Comparison of ENCODE assay signal across 8 cellular contexts in the genomic region with DNA sequence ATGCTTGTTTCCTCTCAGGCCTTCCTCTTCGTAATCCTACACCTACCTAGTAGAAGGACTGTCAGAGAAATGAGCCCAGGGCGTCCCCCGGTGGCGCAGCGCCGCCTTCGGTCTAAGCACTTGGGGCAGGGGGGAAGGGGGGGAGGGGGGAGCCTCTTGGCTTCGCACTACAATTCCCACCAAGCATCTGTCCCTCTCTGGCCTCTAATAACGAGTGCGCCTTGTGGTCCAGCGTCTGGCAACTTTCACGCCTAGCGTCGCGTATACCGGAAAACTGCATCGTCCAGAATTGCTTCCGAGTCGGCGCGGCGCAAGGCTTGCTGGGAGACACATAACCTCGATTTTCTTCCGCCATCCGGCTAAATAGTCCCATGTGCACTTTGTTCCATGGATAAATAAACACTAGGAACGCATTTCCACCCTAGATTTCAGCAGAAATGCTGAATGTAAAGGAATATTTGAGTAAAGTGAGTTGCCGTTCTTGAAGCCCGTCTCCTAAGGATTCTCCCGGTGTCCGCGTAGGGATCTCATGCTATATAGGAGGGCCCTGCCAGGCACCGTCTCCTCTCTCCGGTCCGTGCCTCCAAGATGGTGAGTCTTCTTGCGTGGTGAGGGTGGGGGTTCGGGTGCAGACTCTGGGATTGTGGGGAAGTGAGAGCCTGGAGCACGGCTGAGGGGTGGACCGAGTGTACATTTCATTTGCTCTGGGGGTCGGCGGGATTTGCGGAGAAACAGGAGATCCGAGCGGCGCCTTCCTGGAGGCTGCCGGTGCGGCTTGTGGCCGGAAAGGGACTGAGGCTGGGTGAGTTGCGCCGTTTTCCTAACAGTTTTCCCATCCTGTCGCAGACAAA. TPM values are rescaled to one million over a fixed set of nuclear protein-coding genes. Genes with fewer than 3 reads are reported as not detected.
DNase-seq lines count a peak whose midpoint lies in the region; ATAC-seq and TF ChIP-seq lines count a peak whose summit lies in the region.

Gene RPS26 (plus strand): TSS at position 340 of the 851 bp plus-strand sequence. CDS start 249 bp downstream, at position 589.

- H3K27ac ChIP-seq in SK-N-MC (peak within 1 kb of the TSS; percentile 99), suprapubic skin (peak within 1 kb of the TSS; percentile 89)

- CTCF ChIA-PET in GM10248 (lab: Yijun Ruan, JAX) = interaction anchor here (1.5 to 3.8 kb wide), 5 partner anchors 13 to 303 kb away, joined by 3 to 31 read pairs (median 18); partner anchors contain the start of genes PA2G4 and SUOX

- peaks cover 23% of the 10 kb centered on the region for H3K4me1 ChIP-seq in suprapubic skin

- no peaks in the 10 kb centered on the region for H3K27me3 ChIP-seq in suprapubic skin

- H3K36me3 ChIP-seq in SK-N-MC (ENCODE audit: insufficient read depth, low read length) = peaks cover 33% of the 10 kb centered on the region
- H3K36me3 ChIP-seq in suprapubic skin = peaks cover 32% of the 10 kb centered on the region

- no peak for TF ChIP-seq EP300 in suprapubic skin (IDR thresholded peaks at IDR 0.05)

- ATAC-seq in HG02571 (IDR thresholded peaks at IDR 0.05; ENCODE audit: unreplicated experiment) = peak; percentile 88

- POLR2A ChIA-PET in GM10248 (lab: Yijun Ruan, JAX) = no interaction called here

- no peaks in the 10 kb centered on the region for H3K9me3 ChIP-seq in SK-N-MC (ENCODE audit: low read depth, low read length)
- no peaks in the 10 kb centered on the region for H3K9me3 ChIP-seq in suprapubic skin

- TF ChIP-seq CTCF in GM10248 (IDR thresholded peaks at IDR 0.05; ENCODE audit: control extremely low read depth, extremely low read depth, low read depth, missing control alignments) (peak; percentile 67), NB4 (IDR thresholded peaks at IDR 0.05; ENCODE audit: low read depth, low read length) (peak; percentile 54), suprapubic skin (IDR thresholded peaks at IDR 0.05) (peak in 1 of 2 donors; percentile 42)

- H3K4me3 ChIP-seq in NB4 (ENCODE audit: low read depth, low read length) (peak within 1 kb of the TSS; percentile 99), SK-N-MC (peak within 1 kb of the TSS; percentile 97), suprapubic skin (peak within 1 kb of the TSS; percentile 91)

- TF ChIP-seq POLR2A in NB4 (IDR thresholded peaks at IDR 0.05; ENCODE audit: extremely low read depth, insufficient read length) (peak; percentile 95), suprapubic skin (IDR thresholded peaks at IDR 0.05) (peak; percentile 91 to 97)

- DNase-seq in GM10248 (ENCODE audit: extremely low spot score) (peak; percentile 90), NB4 (ENCODE audit: low read depth) (peak; percentile 100), SK-N-MC (ENCODE audit: low read depth, low spot score) (peak; percentile 98), globus pallidus (ENCODE audit: low spot score) (peak; percentile 97), nucleus accumbens (lab: John Stamatoyannopoulos, UW) (peak; percentile 54 to 98 (median 93)), suprapubic skin (ENCODE audit: low spot score in 2 of 2) (peak; percentile 96 to 97)
- DNase-seq in activated naive CD4-positive, alpha-beta T cell treated with anti-CD3 and anti-CD28 coated beads, Interleukin-2, amount 50 U/mL, for 16 hours = peak; percentile 89

- WGBS in suprapubic skin = 1% methylated on average over 35 of the region's 50 CpGs

- H3K9ac ChIP-seq in SK-N-MC (ENCODE audit: insufficient read length) = peak within 1 kb of the TSS; percentile 99

RNA-seq across cellular contexts. Expression of gene RPS26, which starts in this region (rescaled TPM):
- 1,000 to 10,000 TPM in 2 of 4 donors, 100 to 1,000 TPM in 2; 600 to 3,046 (median 910) TPM for total RNA-seq in suprapubic skin

Comparison
In these comparisons a context has a peak if more than half of its experiments do, and no peak if none do; other contexts are left out.
1. Peak in every context shown above with its lines: DNase-seq, ATAC-seq, H3K4me3 ChIP-seq and H3K27ac ChIP-seq.